ENCODE assay signal across 12 cellular contexts in the genomic region with DNA sequence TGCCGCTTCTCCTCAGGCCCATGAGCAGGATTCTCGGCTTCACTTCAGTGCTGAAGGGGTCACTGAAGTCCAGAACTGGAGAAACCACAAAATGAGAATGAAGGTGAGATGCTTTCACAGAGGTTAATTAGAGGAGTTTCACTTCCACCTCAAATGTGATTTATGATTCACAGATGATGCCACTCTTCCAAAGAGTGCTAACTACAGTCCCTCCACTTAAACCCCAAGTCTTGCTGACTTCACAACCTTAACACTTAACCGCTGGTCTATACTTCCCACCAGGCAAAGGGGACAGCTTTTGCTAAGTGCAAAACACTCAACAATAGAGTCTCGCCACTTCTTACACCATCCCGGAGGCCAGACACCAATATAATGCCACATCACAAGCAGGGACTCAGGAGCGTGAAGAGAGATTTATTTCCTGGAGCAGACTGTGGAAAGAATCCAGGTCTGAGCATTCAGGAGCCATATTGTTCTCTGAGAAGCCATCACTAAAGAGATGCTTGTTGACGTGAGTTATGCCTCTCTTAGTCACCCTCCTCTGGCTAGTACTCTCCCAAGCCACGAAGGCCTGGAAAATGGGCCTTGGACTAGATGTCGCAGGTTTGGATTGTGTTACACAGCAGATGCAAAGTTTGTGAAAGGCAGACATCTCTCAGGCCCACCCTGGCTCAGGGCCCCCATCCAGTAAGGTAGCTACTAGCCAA. TPM values are rescaled to one million over a fixed set of nuclear protein-coding genes. Genes with fewer than 3 reads are reported as not detected.
DNase-seq lines count a peak whose midpoint lies in the region; ATAC-seq, FAIRE-seq and TF ChIP-seq lines count a peak whose summit lies in the region.
"Had no signal": no experiment of that assay in that cellular context is flagged by ENCODE, and none has a peak within 500 bp of the region (broad histone marks: within the 10 kb centered on the region; RNA-seq: fewer than 3 reads in every experiment).

No MANE protein-coding gene starts in this region.

- H3K4me2 ChIP-seq in astrocyte (ENCODE audit: low read length): no peak overlapping the region

- no peak overlapping the region for H3K4me3 ChIP-seq in astrocyte (ENCODE audit: insufficient read depth, low read depth, low read length)
- no peak overlapping the region for H3K4me3 ChIP-seq in adrenal gland

- no peaks in the 10 kb centered on the region for H4K20me1 ChIP-seq in astrocyte (ENCODE audit: insufficient read depth, low read length)

- no peaks in the 10 kb centered on the region for H3K36me3 Mint-ChIP-seq in astrocyte (ENCODE audit: low read depth, unreplicated experiment)
- peaks cover 2% of the 10 kb centered on the region for H3K36me3 Mint-ChIP-seq in T-helper 17 cell (ENCODE audit: low read depth)

- no peaks in the 10 kb centered on the region for H3K27me3 Mint-ChIP-seq in astrocyte (ENCODE audit: low read depth, unreplicated experiment)
- H3K27me3 Mint-ChIP-seq in T-helper 17 cell: no peaks in the 10 kb centered on the region

- H3K27ac ChIP-seq in astrocyte (ENCODE audit: low read depth, low read length) (no peak overlapping the region), adrenal gland (no peak overlapping the region)

- H3K4me1 ChIP-seq in astrocyte (ENCODE audit: insufficient read depth, low read length): no peaks in the 10 kb centered on the region
- H3K4me1 ChIP-seq in adrenal gland (replicated peaks in 1 of 2): no peaks in the 10 kb centered on the region

- intact Hi-C loops in adrenal gland (cut with DNase I): no loop called here

- H3K9me3 ChIP-seq in astrocyte (ENCODE audit: insufficient read depth, low read depth, low read length): no peaks in the 10 kb centered on the region
- no peaks in the 10 kb centered on the region for H3K9me3 ChIP-seq in adrenal gland (replicated peaks in 1 of 3)
- no peaks in the 10 kb centered on the region for H3K9me3 ChIP-seq in T-helper 17 cell (ENCODE audit: control insufficient read depth, low read length, poor library complexity, severe bottlenecking)

- H2AFZ ChIP-seq in astrocyte (ENCODE audit: low read depth, low read length): peak overlapping the region; percentile 31

- no peak for DNase-seq in astrocyte (ENCODE audit: low read depth)
- DNase-seq in NCI-H524 treated with DMSO at 0.1 percent for 48 hours (lab: John Stamatoyannopoulos, UW): no peak
- no peak for DNase-seq in activated CD4-positive, alpha-beta T cell treated with anti-CD3 and anti-CD28 coated beads for 4 hours
- DNase-seq in adrenal gland: no peak
- no peak for DNase-seq in T-helper 17 cell
- DNase-seq: aorta, COR-L47, NCI-H446 treated with DMSO at 0.1 percent for 48 hours had no signal

- TF ChIP-seq CTCF in astrocyte (IDR thresholded peaks at IDR 0.05; ENCODE audit: insufficient read depth, low read depth, low read length) (no peak), adrenal gland (IDR thresholded peaks at IDR 0.05) (no peak)

- no peak for FAIRE-seq in astrocyte (lab: Jason Lieb, UNC)
- FAIRE-seq: urothelium cell line had no signal

- no peaks in the 10 kb centered on the region for H3K79me2 ChIP-seq in astrocyte (ENCODE audit: insufficient read depth, low read length)

- no peak overlapping the region for H3K27ac Mint-ChIP-seq in astrocyte (ENCODE audit: unreplicated experiment)
- no peak overlapping the region for H3K27ac Mint-ChIP-seq in T-helper 17 cell

- ATAC-seq in GM18502 (IDR thresholded peaks at IDR 0.05; ENCODE audit: poor library complexity, unreplicated experiment) (peak; percentile 96), GM21390 (IDR thresholded peaks at IDR 0.05; ENCODE audit: unreplicated experiment) (peak; percentile 92), HG03135 (IDR thresholded peaks at IDR 0.05; ENCODE audit: unreplicated experiment) (peak; percentile 92), T-helper 17 cell (no peak)

- H3K27me3 ChIP-seq in astrocyte (ENCODE audit: insufficient read depth, low read length) (no peaks in the 10 kb centered on the region), adrenal gland (no peaks in the 10 kb centered on the region)

- WGBS in adrenal gland, 4 donors: 79 to 91% (median 86%) methylated on average over 9 of the region's 9 CpGs

- H3K36me3 ChIP-seq in astrocyte (ENCODE audit: insufficient read depth, low read length) (no peaks in the 10 kb centered on the region), adrenal gland (replicated peaks in 1 of 2) (no peaks in the 10 kb centered on the region)

- H3K4me1 Mint-ChIP-seq in astrocyte (ENCODE audit: low read depth, unreplicated experiment): peaks cover 4% of the 10 kb centered on the region
- peaks cover 3% of the 10 kb centered on the region for H3K4me1 Mint-ChIP-seq in T-helper 17 cell

- peaks cover 1% of the 10 kb centered on the region for H3K9me3 Mint-ChIP-seq in astrocyte (ENCODE audit: unreplicated experiment)

- H3K4me3 Mint-ChIP-seq in astrocyte (ENCODE audit: unreplicated experiment) (no peak overlapping the region), T-helper 17 cell (no peak overlapping the region)

- TF ChIP-seq POLR2A in adrenal gland (IDR thresholded peaks at IDR 0.05): no peak

- no peak overlapping the region for H3K9ac ChIP-seq in astrocyte (ENCODE audit: low read length)

RNA-seq across cellular contexts. Expression of a gene that starts 24.4 kb away (rescaled TPM):
- total RNA-seq in astrocyte (3.8 and 5.2 TPM in 2 replicates), adrenal gland (10 to 100 TPM; 22.8 to 42.1 (median 37.6) TPM), T-helper 17 cell (1 to 10 TPM; 7.8 to 8.9 TPM)
- 10 to 100 TPM in 1 of 3 donors, 1 to 10 TPM in 2; 4.8 to 26.2 (median 9.2) TPM for polyA plus RNA-seq in adrenal gland

RNA-seq across cellular contexts. Expression of a gene that starts 35.1 kb away (rescaled TPM):
- total RNA-seq in astrocyte (78.8 and 93.3 TPM in 2 replicates), adrenal gland (10 to 100 TPM; 27.9 to 55.4 (median 37.9) TPM), T-helper 17 cell (10 to 100 TPM; 32.1 to 35.2 TPM)
- 10 to 100 TPM; 18.4 to 65.6 (median 22.4) TPM for polyA plus RNA-seq in adrenal gland

RNA-seq across cellular contexts. Expression of a gene that starts 45.3 kb away (rescaled TPM):
- total RNA-seq in astrocyte (13.5 and 14.0 TPM in 2 replicates), adrenal gland (10 to 100 TPM in 3 of 8 donors, 1 to 10 TPM in 5; 4.8 to 16.6 (median 8.8) TPM), T-helper 17 cell (1 to 10 TPM; 3.8 to 7.9 TPM)
- 1 to 10 TPM; 2.8 to 8.7 (median 5.1) TPM for polyA plus RNA-seq in adrenal gland
